ENCODE assay signal across 9 cellular contexts in genomic region chr7:139683137-139683871, GRCh38.
A peak's percentile ranks its signal among the peaks of the same experiment; 100 is the strongest.
DNase-seq lines count a peak whose midpoint lies in the region; ATAC-seq and TF ChIP-seq lines count a peak whose summit lies in the region.
"Had no signal": no experiment of that assay in that cellular context is flagged by ENCODE, and none has a peak within 500 bp of the region (broad histone marks: within the 10 kb centered on the region; RNA-seq: fewer than 3 reads in every experiment).

No MANE protein-coding gene starts in this region.

- no peaks in the 10 kb centered on the region for H3K36me3 Mint-ChIP-seq in T-helper 17 cell (ENCODE audit: low read depth)

- peak overlapping the region; percentile 9 for H3K4me3 Mint-ChIP-seq in T-helper 17 cell

- H3K4me1 ChIP-seq in right cardiac atrium (ENCODE audit: control insufficient read depth, insufficient read depth, low read length) (peaks cover 43% of the 10 kb centered on the region), upper lobe of left lung (peaks cover 45 to 50% (median 47%) of the 10 kb centered on the region in 4 donors), tibial nerve (peaks cover 0 to 35% (median 17%) of the 10 kb centered on the region in 4 donors)

- ATAC-seq in Right ventricle myocardium inferior (peak; percentile 24), T-helper 17 cell (no peak), right cardiac atrium (no peak), upper lobe of left lung (ENCODE audit: low FRiP score in 2 of 2) (no peak)

- no peaks in the 10 kb centered on the region for H3K36me3 ChIP-seq in upper lobe of left lung
- peaks cover 0 to 23% (median 5%) of the 10 kb centered on the region in 3 donors for H3K36me3 ChIP-seq in tibial nerve

- TF ChIP-seq CTCF in upper lobe of left lung (IDR thresholded peaks at IDR 0.05) (no peak), tibial nerve (IDR thresholded peaks at IDR 0.05) (no peak)

- 65% methylated on average over 16 of the region's 16 CpGs for WGBS in right cardiac atrium
- WGBS in upper lobe of left lung, 2 donors, result 76 to 86% methylated on average over 16 of the region's 16 CpGs
- 85 to 86% methylated on average over 16 of the region's 16 CpGs for WGBS in tibial nerve, 2 donors

- H3K27me3 Mint-ChIP-seq in T-helper 17 cell, result no peaks in the 10 kb centered on the region

- TF ChIP-seq EP300 in upper lobe of left lung (IDR thresholded peaks at IDR 0.05), result no peak
- no peak for TF ChIP-seq EP300 in tibial nerve (IDR thresholded peaks at IDR 0.05)

- peak overlapping the region; percentile 69 for H3K27ac Mint-ChIP-seq in T-helper 17 cell

- H3K4me1 Mint-ChIP-seq in T-helper 17 cell, result peaks cover 32% of the 10 kb centered on the region

- intact Hi-C loops in Right ventricle myocardium inferior (cut with DNase I) (no loop called here), cardiac septum (cut with DNase I) (no loop called here), right cardiac atrium (cut with DNase I) (no loop called here)

- H3K27me3 ChIP-seq in right cardiac atrium (ENCODE audit: control insufficient read depth, insufficient read depth) (no peaks in the 10 kb centered on the region), upper lobe of left lung (no peaks in the 10 kb centered on the region), tibial nerve (no peaks in the 10 kb centered on the region)

- TF ChIP-seq POLR2A in upper lobe of left lung (IDR thresholded peaks at IDR 0.05) (no peak), tibial nerve (IDR thresholded peaks at IDR 0.05) (no peak)

- H3K4me3 ChIP-seq in right cardiac atrium (ENCODE audit: low read length) (no peak overlapping the region), upper lobe of left lung (no peak overlapping the region), tibial nerve (no peak overlapping the region)

- DNase-seq in Right ventricle myocardium inferior (ENCODE audit: missing footprints) (no peak), cardiac septum (ENCODE audit: low spot score) (no peak), T-helper 17 cell (no peak), right cardiac atrium (no peak), upper lobe of left lung (no peak), NCI-H2227 treated with DMSO at 0.1 percent for 48 hours (lab: John Stamatoyannopoulos, UW) (no peak), tibial nerve (ENCODE audit: low spot score in 2 of 2) (no peak), DMS153 (lab: John Stamatoyannopoulos, UW) (no peak)
- DNase-seq: DMS 273 treated with DMSO at 0.1 percent for 48 hours had no signal

- H3K27ac ChIP-seq in right cardiac atrium (ENCODE audit: low read length) (peak overlapping the region; percentile 98), upper lobe of left lung (peak overlapping the region; percentile 37 to 86 (median 79)), tibial nerve (no peak overlapping the region)

- no peaks in the 10 kb centered on the region for H3K9me3 ChIP-seq in T-helper 17 cell (ENCODE audit: control insufficient read depth, low read length, poor library complexity, severe bottlenecking)
- H3K9me3 ChIP-seq in right cardiac atrium (ENCODE audit: control insufficient read depth, low read length), result no peaks in the 10 kb centered on the region
- H3K9me3 ChIP-seq in upper lobe of left lung, result no peaks in the 10 kb centered on the region
- peaks cover 0 to 17% (median 0%) of the 10 kb centered on the region in 4 donors for H3K9me3 ChIP-seq in tibial nerve

Comparison
In these comparisons a context has a peak if more than half of its experiments do, and no peak if none do; other contexts are left out.
1. H3K27ac ChIP-seq: peak in right cardiac atrium (single experiment) and upper lobe of left lung (4 of 4); none in tibial nerve (0 of 4).